Comparison of ENCODE assay signal across 8 cellular contexts in the genomic region with DNA sequence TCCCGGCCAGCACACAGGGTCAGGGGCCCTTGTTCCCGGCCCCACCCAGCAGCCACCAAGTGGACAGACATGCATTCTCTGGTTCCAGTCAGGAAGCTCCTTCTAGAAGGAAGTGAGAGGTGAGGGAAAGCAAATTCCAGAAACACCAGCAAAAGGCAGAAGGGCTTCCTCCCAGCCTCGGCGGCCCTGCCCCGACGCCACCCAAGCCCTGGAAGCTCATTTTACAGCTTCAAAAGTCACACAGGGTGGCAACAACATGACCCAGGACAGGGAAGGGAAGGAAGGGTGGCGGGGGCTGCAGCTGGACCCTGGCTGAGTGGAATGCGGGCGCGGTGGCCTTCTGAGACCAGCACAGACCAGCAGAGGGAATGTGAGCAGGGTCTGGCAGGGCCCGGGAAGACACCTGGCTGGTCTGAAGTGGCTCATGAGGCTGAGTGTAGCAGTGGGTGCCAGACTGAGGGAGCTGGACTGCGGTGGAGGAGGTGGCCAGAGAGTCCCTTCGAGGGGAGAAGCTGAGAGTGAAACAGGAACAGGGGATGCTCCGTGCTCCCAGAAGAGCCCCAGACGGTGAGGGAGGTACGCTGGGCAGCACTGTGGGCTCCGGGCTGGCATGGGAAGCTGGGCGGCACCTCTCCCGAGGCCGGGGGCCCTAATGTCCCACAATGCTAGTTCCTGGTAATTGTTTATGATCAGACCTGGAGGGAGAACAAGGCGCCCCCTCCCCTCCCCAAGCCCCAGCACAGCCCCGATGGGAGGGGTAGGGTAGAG. TPM values are rescaled to one million over a fixed set of nuclear protein-coding genes. Genes with fewer than 3 reads are reported as not detected.
A peak's percentile ranks its signal among the peaks of the same experiment; 100 is the strongest.
DNase-seq lines count a peak whose midpoint lies in the region; ATAC-seq and TF ChIP-seq lines count a peak whose summit lies in the region.

No MANE protein-coding gene starts in this region.

- H3K27ac Mint-ChIP-seq in naive B cell, result peak overlapping the region in 5 of 6 donors; percentile 39 to 95 (median 73)

- no peaks in the 10 kb centered on the region for H3K9me3 ChIP-seq in left ventricle myocardium inferior (replicated peaks)

- H3K4me1 Mint-ChIP-seq in naive B cell, result peaks cover 16 to 37% (median 27%) of the 10 kb centered on the region in 3 donors

- H3K4me3 ChIP-seq in left ventricle myocardium inferior, result peak overlapping the region; percentile 10

- peaks cover 76% of the 10 kb centered on the region for H3K4me1 ChIP-seq in left ventricle myocardium inferior

- H3K27ac ChIP-seq in left ventricle myocardium inferior (replicated peaks) (peak overlapping the region; percentile 90), caudate nucleus (ENCODE audit: low read depth, low read length) (peak overlapping the region; percentile 13)

- ATAC-seq in Right ventricle myocardium superior (ENCODE audit: poor library complexity) (no peak), naive B cell (ENCODE audit: low read depth in 2 of 2) (no peak), GM18498 (IDR thresholded peaks at IDR 0.05; ENCODE audit: unreplicated experiment) (no peak), GM18873 (IDR thresholded peaks at IDR 0.05; ENCODE audit: low FRiP score, unreplicated experiment) (no peak)

- peaks cover 53% of the 10 kb centered on the region for H3K36me3 ChIP-seq in left ventricle myocardium inferior

- peak overlapping the region in 6 of 8 donors; percentile 20 to 86 (median 78) for H3K4me3 Mint-ChIP-seq in naive B cell

- H3K27me3 ChIP-seq in left ventricle myocardium inferior (ENCODE audit: low read depth), result no peaks in the 10 kb centered on the region

- H3K36me3 Mint-ChIP-seq in naive B cell, result peaks cover 4 to 11% of the 10 kb centered on the region in 2 donors

- TF ChIP-seq CTCF in left ventricle myocardium inferior (IDR thresholded peaks at IDR 0.05; ENCODE audit: borderline replicate concordance), result no peak

- H3K27me3 Mint-ChIP-seq in naive B cell, result no peaks in the 10 kb centered on the region

- no peak for DNase-seq in left ventricle myocardium inferior
- no peak for DNase-seq in Right ventricle myocardium superior
- DNase-seq in caudate nucleus (lab: John Stamatoyannopoulos, UW), result no peak
- DNase-seq in naive B cell, result no peak
- no peak for DNase-seq in GOT3 (lab: John Stamatoyannopoulos, UW)
- no peak for DNase-seq in SK-N-DZ (ENCODE audit: low spot score)

- H3K9me3 Mint-ChIP-seq in naive B cell, result no peaks in the 10 kb centered on the region

- intact Hi-C loops in left ventricle myocardium inferior (cut with micrococcal nuclease) (no loop called here), Right ventricle myocardium superior (cut with DNase I) (no loop called here)

RNA-seq across cellular contexts. Expression of a gene that starts 1.9 kb away (rescaled TPM):
- total RNA-seq in left ventricle myocardium inferior, result 13.3 TPM
- total RNA-seq in Right ventricle myocardium superior, result 10.6 TPM
- 10 to 100 TPM; 11.5 to 31.5 (median 20.5) TPM for polyA plus RNA-seq in naive B cell (ENCODE audit: low read depth in 6 of 6)
- polyA plus RNA-seq in SK-N-DZ (2014; cell fraction: cytosol; rRNA removed), result 13.1 and 17.0 TPM in 2 replicates
- 60.0 and 69.4 TPM in 2 replicates for polyA plus RNA-seq in SK-N-DZ (2014; cell fraction: nucleus; rRNA removed)

RNA-seq across cellular contexts. Expression of a gene that starts 9.0 kb away (rescaled TPM):
- 144 TPM for total RNA-seq in left ventricle myocardium inferior
- 145 TPM for total RNA-seq in Right ventricle myocardium superior
- 100 to 1,000 TPM in 2 of 6 donors, 10 to 100 TPM in 4; 73.4 to 134 (median 87.6) TPM for polyA plus RNA-seq in naive B cell (ENCODE audit: low read depth in 6 of 6)
- 38.6 and 39.1 TPM in 2 replicates for polyA plus RNA-seq in SK-N-DZ (2014; cell fraction: cytosol; rRNA removed)
- 25.3 and 25.4 TPM in 2 replicates for polyA plus RNA-seq in SK-N-DZ (2014; cell fraction: nucleus; rRNA removed)

RNA-seq across cellular contexts. Expression of a gene that starts 32.3 kb away (rescaled TPM):
- total RNA-seq in left ventricle myocardium inferior (27.5 TPM), Right ventricle myocardium superior (33.4 TPM)
- polyA plus RNA-seq in naive B cell (ENCODE audit: low read depth in 6 of 6), result 1 to 10 TPM in 3 of 6 donors, under 1 TPM in 2, not detected in 1; 0.97 to 2.2 (median 1.7) TPM
- 42.0 and 46.7 TPM in 2 replicates for polyA plus RNA-seq in SK-N-DZ (2014; cell fraction: cytosol; rRNA removed)
- 59.5 and 79.2 TPM in 2 replicates for polyA plus RNA-seq in SK-N-DZ (2014; cell fraction: nucleus; rRNA removed)

RNA-seq across cellular contexts. Expression of a gene that starts 50.6 kb away (rescaled TPM):
- total RNA-seq in left ventricle myocardium inferior (10.2 TPM), Right ventricle myocardium superior (9.1 TPM)
- polyA plus RNA-seq in naive B cell (ENCODE audit: low read depth in 6 of 6), result 10 to 100 TPM; 15.4 to 33.0 (median 23.4) TPM
- 42.9 and 44.0 TPM in 2 replicates for polyA plus RNA-seq in SK-N-DZ (2014; cell fraction: cytosol; rRNA removed)
- 36.1 and 45.2 TPM in 2 replicates for polyA plus RNA-seq in SK-N-DZ (2014; cell fraction: nucleus; rRNA removed)

RNA-seq across cellular contexts. Expression of a gene that starts 58.6 kb away (rescaled TPM):
- 104 TPM for total RNA-seq in left ventricle myocardium inferior
- total RNA-seq in Right ventricle myocardium superior, result 113 TPM
- polyA plus RNA-seq in naive B cell (ENCODE audit: low read depth in 6 of 6), result 10 to 100 TPM; 47.3 to 68.8 (median 59.7) TPM
- polyA plus RNA-seq in SK-N-DZ (2014; cell fraction: cytosol; rRNA removed), result 107 and 108 TPM in 2 replicates
- polyA plus RNA-seq in SK-N-DZ (2014; cell fraction: nucleus; rRNA removed), result 204 and 219 TPM in 2 replicates
